Comparison of ENCODE assay signal across 10 cellular contexts in the genomic region with DNA sequence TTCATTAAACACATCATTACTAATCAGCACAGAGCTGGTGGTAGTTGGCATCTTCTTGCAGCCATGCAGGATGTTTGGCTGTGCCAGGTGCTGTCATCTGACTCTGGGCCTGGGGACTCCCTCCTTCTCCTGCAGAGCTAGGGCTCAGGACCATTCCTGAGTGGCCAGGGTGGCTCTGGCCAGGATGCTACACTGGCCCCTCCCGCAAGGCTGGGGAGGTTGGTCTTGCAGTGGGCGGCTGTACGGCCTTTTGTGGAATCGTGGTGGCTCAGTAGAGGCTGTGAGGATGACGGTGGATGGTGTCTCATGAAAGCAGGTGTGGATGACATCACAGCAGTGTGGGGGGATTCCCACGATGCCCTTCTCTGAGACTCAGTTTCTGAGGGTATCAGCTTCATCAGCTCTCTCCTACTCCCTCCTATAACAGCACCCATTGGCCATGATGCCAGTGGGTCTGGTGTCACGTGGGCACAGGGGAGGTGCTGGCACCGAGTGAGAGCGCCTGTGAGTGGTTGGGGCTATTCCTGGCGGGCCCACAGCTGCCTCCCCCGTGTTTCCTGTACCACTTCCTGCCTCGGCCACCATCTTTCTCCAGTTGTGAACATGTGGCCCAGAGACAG.
DNase-seq lines count a peak whose midpoint lies in the region; ATAC-seq and TF ChIP-seq lines count a peak whose summit lies in the region.
"Had no signal": no experiment of that assay in that cellular context is flagged by ENCODE, and none has a peak within 500 bp of the region (broad histone marks: within the 10 kb centered on the region; RNA-seq: fewer than 3 reads in every experiment).

No MANE protein-coding gene starts in this region.

- H2AK5ac ChIP-seq in neuronal stem cell (ENCODE audit: low read depth, low read length), result no peak overlapping the region

- no peak overlapping the region for H3K4me2 ChIP-seq in neuronal stem cell (ENCODE audit: insufficient read depth, low read length, poor library complexity, severe bottlenecking)

- H3K79me1 ChIP-seq in neuronal stem cell (ENCODE audit: low read depth, low read length), result no peaks in the 10 kb centered on the region

- intact Hi-C loops in activated CD4-positive, alpha-beta T cell treated with anti-CD3 and anti-CD28 coated beads for 36 hours (cut with DNase I, micrococcal nuclease), result loop anchor here in 1 of 2 experiments (1.0 to 10.0 kb wide), 2 partner anchors 164 to 1020 kb away; partner anchors contain the start of genes DUSP28 and RNPEPL1
- intact Hi-C loops in activated T-helper 2 cell treated with anti-CD3 and anti-CD28 coated beads, Interferon-gamma antibody, Interleukin-2, Interleukin-4, amounts not matched to agents 10 μg/mL and 5 μg/mL and 100 μg/mL, durations not matched to agents 14 hours and 24 hours and 36 hours (cut with micrococcal nuclease), result loop anchor here (5.0 to 10.0 kb wide), 4 partner anchors 140 to 328 kb away; partner anchors contain the start of gene HDAC4
- intact Hi-C loops in MCF 10A (cut with micrococcal nuclease), result no loop called here

- H3K4me1 Mint-ChIP-seq in activated CD4-positive, alpha-beta T cell treated with anti-CD3 and anti-CD28 coated beads for 36 hours, result peaks cover 54% of the 10 kb centered on the region
- peaks cover 55% of the 10 kb centered on the region for H3K4me1 Mint-ChIP-seq in activated T-helper 2 cell treated with anti-CD3 and anti-CD28 coated beads, Interferon-gamma antibody, Interleukin-2, Interleukin-4, amounts not matched to agents 10 μg/mL and 5 μg/mL and 100 μg/mL, durations not matched to agents 14 hours and 24 hours and 36 hours (ENCODE audit: low read depth)
- H3K4me1 Mint-ChIP-seq in stimulated activated naive CD8-positive, alpha-beta T cell treated with anti-CD3 and anti-CD28 coated beads, Interleukin-15, amount 100 ng/mL, for 72 hours, result peaks cover 59% of the 10 kb centered on the region
- peaks cover 15% of the 10 kb centered on the region for H3K4me1 Mint-ChIP-seq in MCF 10A (ENCODE audit: insufficient read depth, unreplicated experiment)

- no peak overlapping the region for H3K9ac ChIP-seq in neuronal stem cell (ENCODE audit: low read depth, low read length, poor library complexity)

- no peak for TF ChIP-seq CTCF in MCF 10A (IDR thresholded peaks at IDR 0.05; ENCODE audit: unreplicated experiment)

- CTCF ChIA-PET in activated CD4-positive, alpha-beta T cell treated with anti-CD3 and anti-CD28 coated beads for 36 hours (lab: Charles Lee), result interaction anchor here (0.7 kb wide), 1 partner anchor 101 kb away, joined by 3 read pairs; no protein-coding TSS in a partner anchor
- CTCF ChIA-PET in MCF 10A (lab: Yijun Ruan, JAX), result no interaction called here

- no peak overlapping the region for H2BK15ac ChIP-seq in neuronal stem cell (ENCODE audit: low read length)

- peak; percentile 72 for ATAC-seq in activated CD4-positive, alpha-beta T cell treated with anti-CD3 and anti-CD28 coated beads for 36 hours
- peak; percentile 87 for ATAC-seq in stimulated activated naive CD8-positive, alpha-beta T cell treated with anti-CD3 and anti-CD28 coated beads, Interleukin-15, amount 100 ng/mL, for 72 hours
- ATAC-seq in HG03521 (IDR thresholded peaks at IDR 0.05; ENCODE audit: unreplicated experiment), result no peak

- H2BK5ac ChIP-seq in neuronal stem cell (ENCODE audit: low read length), result no peak overlapping the region

- no peak overlapping the region for H3K4ac ChIP-seq in neuronal stem cell (ENCODE audit: low read length)

- H3K9me3 ChIP-seq in neuronal stem cell (replicated peaks in 1 of 2; ENCODE audit: control insufficient read depth in 2 of 2, insufficient read depth in 1 of 2, low read depth in 1 of 2, low read length in 2 of 2), result no peaks in the 10 kb centered on the region

- H3K18ac ChIP-seq in neuronal stem cell (ENCODE audit: low read length), result peak overlapping the region; percentile 6

- H4K8ac ChIP-seq in neuronal stem cell (ENCODE audit: low read depth, low read length), result no peak overlapping the region

- peaks cover 11% of the 10 kb centered on the region for H3K27me3 Mint-ChIP-seq in activated CD4-positive, alpha-beta T cell treated with anti-CD3 and anti-CD28 coated beads for 36 hours
- H3K27me3 Mint-ChIP-seq in activated T-helper 2 cell treated with anti-CD3 and anti-CD28 coated beads, Interferon-gamma antibody, Interleukin-2, Interleukin-4, amounts not matched to agents 10 μg/mL and 5 μg/mL and 100 μg/mL, durations not matched to agents 14 hours and 24 hours and 36 hours (ENCODE audit: low read depth), result peaks cover 12% of the 10 kb centered on the region
- H3K27me3 Mint-ChIP-seq in stimulated activated naive CD8-positive, alpha-beta T cell treated with anti-CD3 and anti-CD28 coated beads, Interleukin-15, amount 100 ng/mL, for 72 hours, result peaks cover 32% of the 10 kb centered on the region
- no peaks in the 10 kb centered on the region for H3K27me3 Mint-ChIP-seq in MCF 10A (ENCODE audit: insufficient read depth, unreplicated experiment)

- POLR2A ChIA-PET in activated CD4-positive, alpha-beta T cell treated with anti-CD3 and anti-CD28 coated beads for 36 hours (lab: Charles Lee), result no interaction called here
- POLR2A ChIA-PET in MCF 10A (lab: Yijun Ruan, JAX), result interaction anchor here (0.7 kb wide), 1 partner anchor 53 kb away, joined by 3 read pairs; no protein-coding TSS in a partner anchor

- no peak overlapping the region for H2AFZ ChIP-seq in neuronal stem cell (ENCODE audit: low read length)

- H3K27me3 ChIP-seq in neuronal stem cell (ENCODE audit: control insufficient read depth in 3 of 3, insufficient read depth in 3 of 3, low read depth in 1 of 3, low read length in 3 of 3), result no peaks in the 10 kb centered on the region

- peaks cover 0 to 1% of the 10 kb centered on the region in 2 donors for H3K4me1 ChIP-seq in neuronal stem cell (ENCODE audit: control insufficient read depth in 2 of 2, insufficient read depth in 1 of 2, low read depth in 1 of 2, low read length in 2 of 2)

- no TSS peak for BruUV-seq in MCF 10A (replicated peaks; lab: Mats Ljungman, UMichigan)

- H3K23ac ChIP-seq in neuronal stem cell (ENCODE audit: low read depth, low read length, poor library complexity), result no peak overlapping the region

- H3K27ac ChIP-seq in neuronal stem cell (replicated peaks; ENCODE audit: low read length), result no peak overlapping the region

- no peak overlapping the region for H2BK120ac ChIP-seq in neuronal stem cell (ENCODE audit: low read depth, low read length)

- peak; percentile 86 for DNase-seq in activated CD4-positive, alpha-beta T cell treated with anti-CD3 and anti-CD28 coated beads for 36 hours
- no peak for DNase-seq in activated CD4-positive, alpha-beta T cell treated with anti-CD3 and anti-CD28 coated beads for 1 hour
- DNase-seq in activated T-helper 2 cell treated with anti-CD3 and anti-CD28 coated beads, Interferon-gamma antibody, Interleukin-2, Interleukin-4, amounts not matched to agents 10 μg/mL and 5 μg/mL and 100 μg/mL, durations not matched to agents 14 hours and 24 hours and 36 hours (ENCODE audit: low spot score), result peak; percentile 14
- DNase-seq in neuronal stem cell (ENCODE audit: low spot score) (no peak), MCF 10A (ENCODE audit: unreplicated experiment) (no peak), foreskin melanocyte (no peak)
- DNase-seq in stimulated activated naive CD8-positive, alpha-beta T cell treated with anti-CD3 and anti-CD28 coated beads, Interleukin-15, amount 100 ng/mL, for 72 hours, result peak; percentile 72 to 90
- DNase-seq: IMR-90, NCI-H510A treated with DMSO at 0.1 percent for 48 hours had no signal

- no peak overlapping the region for H3K14ac ChIP-seq in neuronal stem cell (ENCODE audit: low read length)

- H3K4me3 Mint-ChIP-seq in activated CD4-positive, alpha-beta T cell treated with anti-CD3 and anti-CD28 coated beads for 36 hours, result no peak overlapping the region
- no peak overlapping the region for H3K4me3 Mint-ChIP-seq in activated T-helper 2 cell treated with anti-CD3 and anti-CD28 coated beads, Interferon-gamma antibody, Interleukin-2, Interleukin-4, amounts not matched to agents 10 μg/mL and 5 μg/mL and 100 μg/mL, durations not matched to agents 14 hours and 24 hours and 36 hours (ENCODE audit: low read depth)
- H3K4me3 Mint-ChIP-seq in stimulated activated naive CD8-positive, alpha-beta T cell treated with anti-CD3 and anti-CD28 coated beads, Interleukin-15, amount 100 ng/mL, for 72 hours, result peak overlapping the region; percentile 46 to 54
- H3K4me3 Mint-ChIP-seq in MCF 10A (ENCODE audit: unreplicated experiment), result no peak overlapping the region

- H3K36me3 ChIP-seq in neuronal stem cell (replicated peaks in 1 of 2; ENCODE audit: control insufficient read depth in 2 of 2, insufficient read depth in 2 of 2, low read length in 2 of 2), result no peaks in the 10 kb centered on the region

- H3K9me3 Mint-ChIP-seq in activated CD4-positive, alpha-beta T cell treated with anti-CD3 and anti-CD28 coated beads for 36 hours (ENCODE audit: low read depth), result no peaks in the 10 kb centered on the region
- H3K9me3 Mint-ChIP-seq in activated T-helper 2 cell treated with anti-CD3 and anti-CD28 coated beads, Interferon-gamma antibody, Interleukin-2, Interleukin-4, amounts not matched to agents 10 μg/mL and 5 μg/mL and 100 μg/mL, durations not matched to agents 14 hours and 24 hours and 36 hours, result no peaks in the 10 kb centered on the region
- peaks cover 17 to 18% of the 10 kb centered on the region in 2 donors for H3K9me3 Mint-ChIP-seq in stimulated activated naive CD8-positive, alpha-beta T cell treated with anti-CD3 and anti-CD28 coated beads, Interleukin-15, amount 100 ng/mL, for 72 hours
- H3K9me3 Mint-ChIP-seq in MCF 10A (ENCODE audit: unreplicated experiment), result no peaks in the 10 kb centered on the region

- no peak overlapping the region for H2BK12ac ChIP-seq in neuronal stem cell (ENCODE audit: low read length)

- no CpG with 5 or more reads among the region's 12 CpGs for WGBS in neuronal stem cell (ENCODE audit: extremely low coverage in 2 of 2, insufficient read length in 2 of 2, insufficient replicate concordance in 1 of 2), 2 donors

- no peak overlapping the region for H3K4me3 ChIP-seq in neuronal stem cell (ENCODE audit: low read length in 2 of 2)

- H3K36me3 Mint-ChIP-seq in activated CD4-positive, alpha-beta T cell treated with anti-CD3 and anti-CD28 coated beads for 36 hours (ENCODE audit: low read depth), result no peaks in the 10 kb centered on the region
- no peaks in the 10 kb centered on the region for H3K36me3 Mint-ChIP-seq in activated T-helper 2 cell treated with anti-CD3 and anti-CD28 coated beads, Interferon-gamma antibody, Interleukin-2, Interleukin-4, amounts not matched to agents 10 μg/mL and 5 μg/mL and 100 μg/mL, durations not matched to agents 14 hours and 24 hours and 36 hours (ENCODE audit: low read depth)
- no peaks in the 10 kb centered on the region for H3K36me3 Mint-ChIP-seq in MCF 10A (ENCODE audit: insufficient read depth, unreplicated experiment)

- H4K91ac ChIP-seq in neuronal stem cell (ENCODE audit: low read depth, low read length, poor library complexity), result no peak overlapping the region

- H3K27ac Mint-ChIP-seq in activated CD4-positive, alpha-beta T cell treated with anti-CD3 and anti-CD28 coated beads for 36 hours, result peak overlapping the region; percentile 83
- peak overlapping the region; percentile 61 for H3K27ac Mint-ChIP-seq in activated T-helper 2 cell treated with anti-CD3 and anti-CD28 coated beads, Interferon-gamma antibody, Interleukin-2, Interleukin-4, amounts not matched to agents 10 μg/mL and 5 μg/mL and 100 μg/mL, durations not matched to agents 14 hours and 24 hours and 36 hours
- H3K27ac Mint-ChIP-seq in stimulated activated naive CD8-positive, alpha-beta T cell treated with anti-CD3 and anti-CD28 coated beads, Interleukin-15, amount 100 ng/mL, for 72 hours, result peak overlapping the region; percentile 79 to 96
- H3K27ac Mint-ChIP-seq in MCF 10A (ENCODE audit: low read depth, unreplicated experiment), result no peak overlapping the region

Comparison
In these comparisons a context has a peak if more than half of its experiments do, and no peak if none do; other contexts are left out.
1. DNase-seq: peak in activated CD4-positive, alpha-beta T cell treated with anti-CD3 and anti-CD28 coated beads for 36 hours (single experiment), activated T-helper 2 cell treated with anti-CD3 and anti-CD28 coated beads, Interferon-gamma antibody, Interleukin-2, Interleukin-4, amounts not matched to agents 10 μg/mL and 5 μg/mL and 100 μg/mL, durations not matched to agents 14 hours and 24 hours and 36 hours (single experiment) and stimulated activated naive CD8-positive, alpha-beta T cell treated with anti-CD3 and anti-CD28 coated beads, Interleukin-15, amount 100 ng/mL, for 72 hours (2 of 2); none in activated CD4-positive, alpha-beta T cell treated with anti-CD3 and anti-CD28 coated beads for 1 hour (single experiment), neuronal stem cell (single experiment), MCF 10A (single experiment) and foreskin melanocyte (single experiment).
2. H3K4me3 Mint-ChIP-seq: peak in stimulated activated naive CD8-positive, alpha-beta T cell treated with anti-CD3 and anti-CD28 coated beads, Interleukin-15, amount 100 ng/mL, for 72 hours (2 of 2); none in activated CD4-positive, alpha-beta T cell treated with anti-CD3 and anti-CD28 coated beads for 36 hours (single experiment), activated T-helper 2 cell treated with anti-CD3 and anti-CD28 coated beads, Interferon-gamma antibody, Interleukin-2, Interleukin-4, amounts not matched to agents 10 μg/mL and 5 μg/mL and 100 μg/mL, durations not matched to agents 14 hours and 24 hours and 36 hours (single experiment) and MCF 10A (single experiment).